ENCODE assay signal across 28 cellular contexts in the genomic region with DNA sequence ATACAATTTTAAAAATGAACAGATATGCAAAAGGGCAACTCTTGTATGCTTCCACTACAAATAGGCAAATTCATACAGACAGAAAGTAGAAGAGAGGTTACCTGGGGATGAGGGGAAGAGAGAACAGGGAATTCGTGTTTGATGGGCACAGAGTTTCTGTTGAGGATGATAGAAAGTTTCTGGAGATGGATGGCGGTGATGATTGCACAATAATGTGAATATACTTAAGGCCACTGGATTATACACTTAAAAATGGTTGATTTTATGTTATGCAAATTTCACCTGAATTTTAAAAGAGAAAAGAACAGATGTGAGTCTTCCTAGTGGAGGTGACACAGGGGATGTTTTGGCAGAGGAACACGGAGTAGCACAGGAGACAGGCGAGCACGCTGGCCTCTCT.
DNase-seq lines count a peak whose midpoint lies in the region; ATAC-seq, FAIRE-seq and TF ChIP-seq lines count a peak whose summit lies in the region.
"Had no signal": no experiment of that assay in that cellular context is flagged by ENCODE, and none has a peak within 500 bp of the region (broad histone marks: within the 10 kb centered on the region; RNA-seq: fewer than 3 reads in every experiment).

No MANE protein-coding gene starts in this region.

- FAIRE-seq in HepG2 (lab: Jason Lieb, UNC), result no peak
- FAIRE-seq in K562 (lab: Jason Lieb, UNC), result no peak
- FAIRE-seq: A204.1, GM12878, GM12892, GM18507 had no signal

- intact Hi-C loops in HepG2 (cut with micrococcal nuclease; ENCODE audit: unreplicated experiment), result no loop called here
- intact Hi-C loops in right lobe of liver (cut with DNase I), result no loop called here
- intact Hi-C loops in IMR-90 (cut with micrococcal nuclease), result no loop called here
- intact Hi-C loops in K562 (cut with micrococcal nuclease), result no loop called here

- CTCF ChIA-PET in HepG2 (lab: Yijun Ruan, JAX; ENCODE audit: low intra/inter-chr PET ratio, low total read pairs), result no interaction called here
- CTCF ChIA-PET in IMR-90 (lab: Yijun Ruan, JAX), result interaction anchor here (0.8 kb wide), 1 partner anchor 16 kb away, joined by 3 read pairs; no protein-coding TSS in a partner anchor
- CTCF ChIA-PET in K562 (lab: Yijun Ruan, JAX; ENCODE audit: low intra/inter-chr PET ratio), result no interaction called here
- CTCF ChIA-PET in WTC11 (lab: Charles Lee), result interaction anchor here (1.4 kb wide), 1 partner anchor 72 kb away, joined by 4 read pairs; no protein-coding TSS in a partner anchor

- H3K9me3 ChIP-seq in HepG2 (ENCODE audit: low read length) (peaks cover 6% of the 10 kb centered on the region; the same call in 1 of the 2 replicates), right lobe of liver (no peaks in the 10 kb centered on the region), IMR-90 (ENCODE audit: control insufficient read depth, insufficient read depth, low read length) (no peaks in the 10 kb centered on the region), K562 (replicated peaks; ENCODE audit: control insufficient read depth, insufficient read depth, low read depth, low read length) (peaks cover 2% of the 10 kb centered on the region; the same call in 1 of the 2 replicates)
- H3K9me3 ChIP-seq: BE2C had no signal

- H3K4me3 Mint-ChIP-seq in WTC11, result no peak overlapping the region
- H3K4me3 Mint-ChIP-seq: CD14-positive monocyte; CD4-positive, alpha-beta memory T cell; CD4-positive, CD25-positive, alpha-beta regulatory T cell; CD8-positive, alpha-beta memory T cell had no signal

- H3K23ac ChIP-seq in IMR-90 (ENCODE audit: low read depth, low read length), result no peak overlapping the region

- no peak overlapping the region for H4K5ac ChIP-seq in IMR-90 (ENCODE audit: low read depth, low read length)

- no peaks in the 10 kb centered on the region for H3K27me3 Mint-ChIP-seq in WTC11 (ENCODE audit: low read depth)
- H3K27me3 Mint-ChIP-seq: CD4-positive, alpha-beta memory T cell; CD4-positive, CD25-positive, alpha-beta regulatory T cell had no signal

- no peak overlapping the region for H2BK5ac ChIP-seq in IMR-90 (ENCODE audit: low read depth, low read length, poor library complexity, severe bottlenecking)

- no peaks in the 10 kb centered on the region for H3K9me1 ChIP-seq in IMR-90 (ENCODE audit: insufficient read depth, low read length)
- no peaks in the 10 kb centered on the region for H3K9me1 ChIP-seq in K562 (ENCODE audit: control insufficient read depth, insufficient read depth, low read length)

- no peak for TF ChIP-seq RAD21 in HepG2 (CRISPR knock-in tag; IDR thresholded peaks at IDR 0.05)
- no peak for TF ChIP-seq RAD21 in IMR-90 (IDR thresholded peaks at IDR 0.05; ENCODE audit: low read length)
- no peak for TF ChIP-seq RAD21 in K562 (CRISPR knock-in tag; conservative IDR thresholded peaks at IDR 0.05 in 1 of 2, IDR thresholded peaks at IDR 0.05 in 1 of 2)

- no peaks in the 10 kb centered on the region for H3K79me1 ChIP-seq in IMR-90 (ENCODE audit: low read depth in 1 of 2, low read length in 2 of 2)

- H3K79me2 ChIP-seq in HepG2 (ENCODE audit: insufficient read depth, low read length) (no peaks in the 10 kb centered on the region), K562 (ENCODE audit: control insufficient read depth, insufficient read depth, low read length) (no peaks in the 10 kb centered on the region)

- ATAC-seq in HepG2 (no peak), right lobe of liver (no peak), IMR-90 (ENCODE audit: low read depth) (no peak), K562 (no peak), WTC11 (no peak), esophagus mucosa (no peak)
- ATAC-seq: GM12878 had no signal

- POLR2A ChIA-PET in HepG2 (lab: Yijun Ruan, JAX) (no interaction called here), IMR-90 (lab: Charles Lee; ENCODE audit: unreplicated experiment) (no interaction called here), K562 (lab: Yijun Ruan, JAX) (no interaction called here), WTC11 (lab: Charles Lee) (interaction anchor here (1.0 kb wide), 1 partner anchor 19 kb away, joined by 3 read pairs; no protein-coding TSS in a partner anchor)

- DNase-seq in HepG2 (ENCODE audit: low spot score) (no peak), right lobe of liver (no peak), IMR-90 (no peak), K562 (ENCODE audit: extremely low read depth in 1 of 4, low spot score in 3 of 4) (no peak), HuH-7 (ENCODE audit: low spot score) (no peak), WTC11 (ENCODE audit: low spot score) (no peak)
- DNase-seq: 8988T; ACHN; BE2C; C1 segment of cervical spinal cord; CD4-positive, alpha-beta memory T cell; CD4-positive, CD25-positive, alpha-beta regulatory T cell; CD8-positive, alpha-beta memory T cell; COR-L47; DMS 273 treated with DMSO at 0.1 percent for 48 hours; DMS153; DMS53; DMS79; DND-41; EL; GDM1 had no signal

- WGBS in HepG2 (ENCODE audit: low lambda C conversion rate), result 31% methylated on average over 5 of the region's 5 CpGs
- whole genome bisulfite sequencing in right lobe of liver (ENCODE audit: insufficient coverage, low coverage, low lambda C conversion rate, missing lambda C conversion rate), result 63% methylated on average over 5 of the region's 5 CpGs
- 42% methylated on average over 3 of the region's 5 CpGs; no CpG with 5 or more reads in 1 of the 2 experiments for WGBS in IMR-90 (ENCODE audit: extremely low coverage in 2 of 2, insufficient read length in 1 of 2), 2 experiments
- 0% methylated on average over 4 of the region's 5 CpGs for WGBS in K562 (ENCODE audit: insufficient coverage, low coverage, missing lambda C conversion rate)

- no peak overlapping the region for H2BK20ac ChIP-seq in IMR-90 (ENCODE audit: low read depth, low read length)

- H2BK15ac ChIP-seq in IMR-90 (ENCODE audit: low read depth, low read length), result no peak overlapping the region

- H3K14ac ChIP-seq in IMR-90 (replicated peaks; ENCODE audit: low read depth, low read length), result no peak overlapping the region

- no peak overlapping the region for H2BK120ac ChIP-seq in IMR-90 (ENCODE audit: low read depth, low read length)

- H3K36me3 Mint-ChIP-seq in WTC11, result peaks cover 8% of the 10 kb centered on the region
- H3K36me3 Mint-ChIP-seq: CD14-positive monocyte; CD4-positive, alpha-beta memory T cell; CD4-positive, CD25-positive, alpha-beta regulatory T cell had no signal

- no peak overlapping the region for H3K27ac ChIP-seq in HepG2 (ENCODE audit: extremely low read length, insufficient read depth, low read length)
- H3K27ac ChIP-seq in right lobe of liver, result no peak overlapping the region
- no peak overlapping the region for H3K27ac ChIP-seq in IMR-90 (ENCODE audit: insufficient read depth, low read length)
- H3K27ac ChIP-seq in K562 (ENCODE audit: extremely low read depth, low read depth, low read length), result no peak overlapping the region
- H3K27ac ChIP-seq: BLaER1 had no signal

- H2AFZ ChIP-seq in HepG2 (ENCODE audit: low read length) (no peak overlapping the region), IMR-90 (replicated peaks; ENCODE audit: low read length, poor library complexity) (no peak overlapping the region), K562 (ENCODE audit: low read depth, low read length) (no peak overlapping the region)

- H3K4me1 ChIP-seq in HepG2 (ENCODE audit: insufficient read depth, low read length) (no peaks in the 10 kb centered on the region), right lobe of liver (no peaks in the 10 kb centered on the region), IMR-90 (ENCODE audit: control insufficient read depth, insufficient read depth, low read length) (no peaks in the 10 kb centered on the region), K562 (replicated peaks in 1 of 2; ENCODE audit: control insufficient read depth in 2 of 2, insufficient read depth in 2 of 2, low read length in 2 of 2) (no peaks in the 10 kb centered on the region; a peak in 1 of 5 replicates)
- H3K4me1 ChIP-seq: BE2C, BLaER1 had no signal

- no peak overlapping the region for H4K8ac ChIP-seq in IMR-90 (ENCODE audit: low read depth in 2 of 2, low read length in 2 of 2)

- dilution Hi-C loops in IMR-90 (cut with HindIII; ENCODE audit: low sequenced_read_pairs, unreplicated experiment), result no loop called here

- no peak overlapping the region for H3K56ac ChIP-seq in IMR-90 (ENCODE audit: extremely low read depth, insufficient read depth, low read length)

- peaks cover 0 to 11% of the 10 kb centered on the region in 2 experiments; a peak in 2 of 5 replicates for H3K27me3 ChIP-seq in HepG2 (ENCODE audit: control insufficient read depth in 1 of 2, insufficient read depth in 2 of 2, low read length in 2 of 2)
- H3K27me3 ChIP-seq in right lobe of liver, result no peaks in the 10 kb centered on the region
- no peaks in the 10 kb centered on the region for H3K27me3 ChIP-seq in IMR-90 (ENCODE audit: control insufficient read depth, insufficient read depth, low read length)
- no peaks in the 10 kb centered on the region; a peak in 1 of 5 replicates for H3K27me3 ChIP-seq in K562 (ENCODE audit: control insufficient read depth in 2 of 2, insufficient read depth in 2 of 2, low read length in 2 of 2)
- H3K27me3 ChIP-seq: BE2C, BLaER1 had no signal

- H3K9me3 Mint-ChIP-seq in WTC11, result peaks cover 31% of the 10 kb centered on the region

- H3K4me2 ChIP-seq in HepG2 (ENCODE audit: low read depth, low read length), result no peak overlapping the region
- H3K4me2 ChIP-seq in IMR-90 (ENCODE audit: low read depth, low read length), result no peak overlapping the region
- no peak overlapping the region for H3K4me2 ChIP-seq in K562 (ENCODE audit: insufficient read depth, low read length)
- H3K4me2 ChIP-seq: BLaER1 had no signal

- H3K27ac Mint-ChIP-seq in WTC11, result no peak overlapping the region
- H3K27ac Mint-ChIP-seq: CD14-positive monocyte; CD4-positive, alpha-beta memory T cell; CD4-positive, CD25-positive, alpha-beta regulatory T cell; CD8-positive, alpha-beta memory T cell had no signal

- H3K36me3 ChIP-seq in HepG2 (replicated peaks in 1 of 2; ENCODE audit: control insufficient read depth in 1 of 2, insufficient read depth in 2 of 2, low read length in 2 of 2) (no peaks in the 10 kb centered on the region), right lobe of liver (no peaks in the 10 kb centered on the region), IMR-90 (ENCODE audit: control insufficient read depth, insufficient read depth, low read length) (no peaks in the 10 kb centered on the region), K562 (ENCODE audit: control insufficient read depth, insufficient read depth, low read length) (no peaks in the 10 kb centered on the region)
- H3K36me3 ChIP-seq: BE2C, BLaER1 had no signal

- BruUV-seq in HepG2 (replicated peaks; lab: Mats Ljungman, UMichigan) (no TSS peak), IMR-90 (replicated peaks; lab: Mats Ljungman, UMichigan) (no TSS peak), K562 (replicated peaks; lab: Mats Ljungman, UMichigan) (no TSS peak)

- no peaks in the 10 kb centered on the region for H4K20me1 ChIP-seq in HepG2 (ENCODE audit: insufficient read depth, low read length)
- no peaks in the 10 kb centered on the region for H4K20me1 ChIP-seq in IMR-90 (ENCODE audit: insufficient read depth, low read length)
- no peaks in the 10 kb centered on the region for H4K20me1 ChIP-seq in K562 (replicated peaks; ENCODE audit: control insufficient read depth, insufficient read depth, low read length)
- H4K20me1 ChIP-seq: BLaER1 had no signal

- in situ Hi-C loops in HepG2 (cut with HindIII; ENCODE audit: extremely low pct_ligation_motif_present, low pct_unique_long_range_greater_than_20kb) (no loop called here), IMR-90 (cut with MboI; ENCODE audit: low sequenced_read_pairs) (no loop called here), K562 (cut with MboI) (no loop called here)

- TF ChIP-seq POLR2A in HepG2 (IDR thresholded peaks at IDR 0.05; ENCODE audit: insufficient read depth in 1 of 2, low read depth in 2 of 2, low read length in 2 of 2), result no peak
- no peak for TF ChIP-seq POLR2A in right lobe of liver (IDR thresholded peaks at IDR 0.05)
- TF ChIP-seq POLR2A in IMR-90 (IDR thresholded peaks at IDR 0.05; ENCODE audit: low read depth, low read length), result no peak
- no peak for TF ChIP-seq POLR2A in K562 (conservative IDR thresholded peaks at IDR 0.05)

- no peak overlapping the region for H4K91ac ChIP-seq in IMR-90 (ENCODE audit: insufficient read depth, low read depth, low read length)

- no peak overlapping the region for H2AK5ac ChIP-seq in IMR-90 (ENCODE audit: low read depth, low read length)

- H2AK9ac ChIP-seq in IMR-90 (replicated peaks; ENCODE audit: low read depth, low read length, poor library complexity), result no peak overlapping the region

- TF ChIP-seq CTCF in HepG2 (CRISPR knock-in tag; IDR thresholded peaks at IDR 0.05) (no peak), right lobe of liver (IDR thresholded peaks at IDR 0.05) (no peak), IMR-90 (conservative IDR thresholded peaks at IDR 0.05; ENCODE audit: low read depth, low read length) (no peak), K562 (IDR thresholded peaks at IDR 0.05 in 2 of 3, conservative IDR thresholded peaks at IDR 0.05 in 1 of 3; ENCODE audit: insufficient read depth in 2 of 3, low read depth in 1 of 3, low read length in 3 of 3) (no peak), WTC11 (IDR thresholded peaks at IDR 0.05) (no peak)

- peaks cover 14% of the 10 kb centered on the region for H3K4me1 Mint-ChIP-seq in WTC11
- H3K4me1 Mint-ChIP-seq: CD14-positive monocyte; CD4-positive, alpha-beta memory T cell; CD4-positive, CD25-positive, alpha-beta regulatory T cell; CD8-positive, alpha-beta memory T cell had no signal

- no peak overlapping the region for H3K4ac ChIP-seq in IMR-90 (ENCODE audit: low read depth, low read length)

- no peak overlapping the region for H3K18ac ChIP-seq in IMR-90 (ENCODE audit: low read depth, low read length)

- no peak overlapping the region for H3K4me3 ChIP-seq in HepG2 (replicated peaks in 1 of 3; ENCODE audit: insufficient read depth in 1 of 3, low read depth in 2 of 3, low read length in 3 of 3)
- H3K4me3 ChIP-seq in right lobe of liver, result no peak overlapping the region
- no peak overlapping the region for H3K4me3 ChIP-seq in IMR-90 (ENCODE audit: insufficient read depth, low read depth, low read length)
- H3K4me3 ChIP-seq in K562, result no peak overlapping the region
- H3K4me3 ChIP-seq: BLaER1, GM12878 had no signal

- H3K9ac ChIP-seq in HepG2 (ENCODE audit: insufficient read depth, low read depth, low read length) (no peak overlapping the region), IMR-90 (ENCODE audit: low read depth, low read length) (no peak overlapping the region), K562 (ENCODE audit: insufficient read depth in 1 of 2, low read depth in 2 of 2, low read length in 2 of 2) (no peak overlapping the region)
- H3K9ac ChIP-seq: BLaER1 had no signal

- TF ChIP-seq EP300 in HepG2 (IDR thresholded peaks at IDR 0.05; ENCODE audit: low read depth in 2 of 2, low read length in 2 of 2) (no peak), HepG2 (CRISPR knock-in tag; IDR thresholded peaks at IDR 0.05; ENCODE audit: borderline replicate concordance) (no peak), K562 (IDR thresholded peaks at IDR 0.05; ENCODE audit: low read length) (no peak)

Comparison
In these comparisons a context has a peak if more than half of its experiments do, and no peak if none do; other contexts are left out.
1. CTCF ChIA-PET loops: an anchor here in IMR-90 (0.8 kb wide) and WTC11 (1.4 kb wide); none called in HepG2 and K562.
2. Of the 241 proteins assayed by ChIP-seq in both HepG2 and K562: peak only in HepG2: none; only in K562: none; in both: CEBPB; in neither: 239; mixed calls (peak in some experiments, not most) for 1.